ENCODE assay signal across 1 cellular context in the genomic region with DNA sequence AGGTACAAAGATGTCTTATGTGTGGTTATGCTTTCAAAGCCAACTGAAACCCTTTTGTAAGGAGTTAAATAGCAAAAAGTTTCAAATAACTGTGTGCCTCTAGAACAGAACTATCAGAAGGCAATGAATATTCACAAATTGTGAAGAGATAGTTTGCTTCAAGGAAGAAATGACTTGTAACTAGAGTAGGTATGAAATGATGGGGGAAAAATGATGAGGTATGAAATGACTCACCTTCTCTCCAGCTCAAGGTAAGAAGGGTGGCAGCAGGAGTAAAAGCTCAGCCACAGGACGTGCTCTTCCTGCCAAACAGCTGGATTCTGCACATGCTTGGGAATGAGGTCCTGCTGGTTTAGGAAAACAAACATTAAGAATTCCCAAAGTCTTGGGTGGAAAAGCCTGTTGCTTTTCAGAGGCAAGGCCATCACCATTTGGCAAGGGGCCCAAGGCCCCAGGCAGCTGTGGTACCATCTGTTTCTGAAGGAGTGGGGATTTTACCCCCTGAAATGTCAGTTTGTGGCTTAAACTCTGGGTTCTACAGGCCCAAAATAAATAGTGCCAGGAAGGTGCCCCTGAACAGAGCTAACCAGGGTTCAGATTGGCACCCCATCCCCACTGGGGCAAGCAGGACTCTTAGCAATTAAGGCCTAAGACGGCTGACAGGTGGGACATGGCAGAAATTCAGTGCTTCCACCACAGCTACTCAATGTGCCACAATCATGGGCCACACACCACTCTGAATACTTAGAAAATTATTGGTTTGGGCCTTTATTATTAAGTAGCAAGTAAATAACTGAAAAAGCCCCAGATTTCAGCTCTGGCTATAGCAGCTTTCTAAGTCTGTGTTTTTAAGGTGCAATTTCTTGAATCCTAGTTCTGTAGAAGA.
A peak's percentile ranks its signal among the peaks of the same experiment; 100 is the strongest.
TF ChIP-seq lines count a peak whose summit lies in the region.

No MANE protein-coding gene starts in this region.

TF ChIP-seq in GM12878, 131 proteins besides CTCF, POLR2A, EP300 and RAD21 (continues in another document):
- TF ChIP-seq IKZF2 (IDR thresholded peaks at IDR 0.05) (peak; percentile 84 to 85), ETV6 (conservative IDR thresholded peaks at IDR 0.05 in 1 of 2, IDR thresholded peaks at IDR 0.05 in 1 of 2; ENCODE audit: borderline replicate concordance in 1 of 2, low read depth in 1 of 2) (peak in 1 of 2 experiments; percentile 66; a peak in 1 of 4 replicates), CREM (IDR thresholded peaks at IDR 0.05; ENCODE audit: low read depth) (no peak; the same call in none of the 2 replicates), EED (IDR thresholded peaks at IDR 0.05; ENCODE audit: low read depth) (peak; percentile 94), ATF7 (IDR thresholded peaks at IDR 0.05; ENCODE audit: low read depth) (no peak), ASH2L (IDR thresholded peaks at IDR 0.05; ENCODE audit: borderline replicate concordance, low read depth) (no peak), JUNB (IDR thresholded peaks at IDR 0.05) (peak; percentile 89), IRF3 (IDR thresholded peaks at IDR 0.05) (no peak), SMAD5 (IDR thresholded peaks at IDR 0.05; ENCODE audit: low read depth) (peak; percentile 26; the same call in 1 of the 2 replicates), RELA (IDR thresholded peaks at IDR 0.05; ENCODE audit: borderline replicate concordance, partially characterized antibody) (no peak), PRDM15 (CRISPR knock-in tag; IDR thresholded peaks at IDR 0.05) (0 out of 2 replicates have a peak, but pooled peaks have one; percentile 3), E2F8 (IDR thresholded peaks at IDR 0.05; ENCODE audit: low read depth, partially characterized antibody) (peak; percentile 41), IKZF1 (conservative IDR thresholded peaks at IDR 0.05) (peak; percentile 87), BCL11A (IDR thresholded peaks at IDR 0.05; ENCODE audit: low read depth, low read length) (peak; percentile 31; the same call in 1 of the 2 replicates), SREBF1 (IDR thresholded peaks at IDR 0.05; ENCODE audit: low read length) (no peak), NRF1 (conservative IDR thresholded peaks at IDR 0.05; ENCODE audit: low read depth, low read length) (no peak), ZBED1 (IDR thresholded peaks at IDR 0.05; ENCODE audit: borderline replicate concordance) (peak; percentile 57; the same call in 1 of the 2 replicates), STAT1 (conservative IDR thresholded peaks at IDR 0.05) (no peak), TCF12 (IDR thresholded peaks at IDR 0.05; ENCODE audit: low read depth, low read length) (peak; percentile 27; the same call in 1 of the 2 replicates), POLR2AphosphoS5 (IDR thresholded peaks at IDR 0.05; ENCODE audit: low read length) (peak; percentile 84), USF2 (IDR thresholded peaks at IDR 0.05; ENCODE audit: borderline replicate concordance, low read depth, low read length) (no peak), ZNF24 (IDR thresholded peaks at IDR 0.05) (peak; percentile 67; the same call in 1 of the 2 replicates), TBL1XR1 (IDR thresholded peaks at IDR 0.05; ENCODE audit: low read depth, low read length) (no peak)
- TF ChIP-seq, protein P1, sequence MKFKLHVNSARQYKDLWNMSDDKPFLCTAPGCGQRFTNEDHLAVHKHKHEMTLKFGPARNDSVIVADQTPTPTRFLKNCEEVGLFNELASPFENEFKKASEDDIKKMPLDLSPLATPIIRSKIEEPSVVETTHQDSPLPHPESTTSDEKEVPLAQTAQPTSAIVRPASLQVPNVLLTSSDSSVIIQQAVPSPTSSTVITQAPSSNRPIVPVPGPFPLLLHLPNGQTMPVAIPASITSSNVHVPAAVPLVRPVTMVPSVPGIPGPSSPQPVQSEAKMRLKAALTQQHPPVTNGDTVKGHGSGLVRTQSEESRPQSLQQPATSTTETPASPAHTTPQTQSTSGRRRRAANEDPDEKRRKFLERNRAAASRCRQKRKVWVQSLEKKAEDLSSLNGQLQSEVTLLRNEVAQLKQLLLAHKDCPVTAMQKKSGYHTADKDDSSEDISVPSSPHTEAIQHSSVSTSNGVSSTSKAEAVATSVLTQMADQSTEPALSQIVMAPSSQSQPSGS (IDR thresholded peaks at IDR 0.05; ENCODE audit: low read length) = peak; percentile 70
- TF ChIP-seq, protein P2, sequence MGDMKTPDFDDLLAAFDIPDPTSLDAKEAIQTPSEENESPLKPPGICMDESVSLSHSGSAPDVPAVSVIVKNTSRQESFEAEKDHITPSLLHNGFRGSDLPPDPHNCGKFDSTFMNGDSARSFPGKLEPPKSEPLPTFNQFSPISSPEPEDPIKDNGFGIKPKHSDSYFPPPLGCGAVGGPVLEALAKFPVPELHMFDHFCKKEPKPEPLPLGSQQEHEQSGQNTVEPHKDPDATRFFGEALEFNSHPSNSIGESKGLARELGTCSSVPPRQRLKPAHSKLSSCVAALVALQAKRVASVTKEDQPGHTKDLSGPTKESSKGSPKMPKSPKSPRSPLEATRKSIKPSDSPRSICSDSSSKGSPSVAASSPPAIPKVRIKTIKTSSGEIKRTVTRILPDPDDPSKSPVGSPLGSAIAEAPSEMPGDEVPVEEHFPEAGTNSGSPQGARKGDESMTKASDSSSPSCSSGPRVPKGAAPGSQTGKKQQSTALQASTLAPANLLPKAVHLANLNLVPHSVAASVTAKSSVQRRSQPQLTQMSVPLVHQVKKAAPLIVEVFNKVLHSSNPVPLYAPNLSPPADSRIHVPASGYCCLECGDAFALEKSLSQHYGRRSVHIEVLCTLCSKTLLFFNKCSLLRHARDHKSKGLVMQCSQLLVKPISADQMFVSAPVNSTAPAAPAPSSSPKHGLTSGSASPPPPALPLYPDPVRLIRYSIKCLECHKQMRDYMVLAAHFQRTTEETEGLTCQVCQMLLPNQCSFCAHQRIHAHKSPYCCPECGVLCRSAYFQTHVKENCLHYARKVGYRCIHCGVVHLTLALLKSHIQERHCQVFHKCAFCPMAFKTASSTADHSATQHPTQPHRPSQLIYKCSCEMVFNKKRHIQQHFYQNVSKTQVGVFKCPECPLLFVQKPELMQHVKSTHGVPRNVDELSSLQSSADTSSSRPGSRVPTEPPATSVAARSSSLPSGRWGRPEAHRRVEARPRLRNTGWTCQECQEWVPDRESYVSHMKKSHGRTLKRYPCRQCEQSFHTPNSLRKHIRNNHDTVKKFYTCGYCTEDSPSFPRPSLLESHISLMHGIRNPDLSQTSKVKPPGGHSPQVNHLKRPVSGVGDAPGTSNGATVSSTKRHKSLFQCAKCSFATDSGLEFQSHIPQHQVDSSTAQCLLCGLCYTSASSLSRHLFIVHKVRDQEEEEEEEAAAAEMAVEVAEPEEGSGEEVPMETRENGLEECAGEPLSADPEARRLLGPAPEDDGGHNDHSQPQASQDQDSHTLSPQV (IDR thresholded peaks at IDR 0.05) = 0 out of 2 replicates have a peak, but pooled peaks have one; percentile 22
- TF ChIP-seq, protein P3, sequence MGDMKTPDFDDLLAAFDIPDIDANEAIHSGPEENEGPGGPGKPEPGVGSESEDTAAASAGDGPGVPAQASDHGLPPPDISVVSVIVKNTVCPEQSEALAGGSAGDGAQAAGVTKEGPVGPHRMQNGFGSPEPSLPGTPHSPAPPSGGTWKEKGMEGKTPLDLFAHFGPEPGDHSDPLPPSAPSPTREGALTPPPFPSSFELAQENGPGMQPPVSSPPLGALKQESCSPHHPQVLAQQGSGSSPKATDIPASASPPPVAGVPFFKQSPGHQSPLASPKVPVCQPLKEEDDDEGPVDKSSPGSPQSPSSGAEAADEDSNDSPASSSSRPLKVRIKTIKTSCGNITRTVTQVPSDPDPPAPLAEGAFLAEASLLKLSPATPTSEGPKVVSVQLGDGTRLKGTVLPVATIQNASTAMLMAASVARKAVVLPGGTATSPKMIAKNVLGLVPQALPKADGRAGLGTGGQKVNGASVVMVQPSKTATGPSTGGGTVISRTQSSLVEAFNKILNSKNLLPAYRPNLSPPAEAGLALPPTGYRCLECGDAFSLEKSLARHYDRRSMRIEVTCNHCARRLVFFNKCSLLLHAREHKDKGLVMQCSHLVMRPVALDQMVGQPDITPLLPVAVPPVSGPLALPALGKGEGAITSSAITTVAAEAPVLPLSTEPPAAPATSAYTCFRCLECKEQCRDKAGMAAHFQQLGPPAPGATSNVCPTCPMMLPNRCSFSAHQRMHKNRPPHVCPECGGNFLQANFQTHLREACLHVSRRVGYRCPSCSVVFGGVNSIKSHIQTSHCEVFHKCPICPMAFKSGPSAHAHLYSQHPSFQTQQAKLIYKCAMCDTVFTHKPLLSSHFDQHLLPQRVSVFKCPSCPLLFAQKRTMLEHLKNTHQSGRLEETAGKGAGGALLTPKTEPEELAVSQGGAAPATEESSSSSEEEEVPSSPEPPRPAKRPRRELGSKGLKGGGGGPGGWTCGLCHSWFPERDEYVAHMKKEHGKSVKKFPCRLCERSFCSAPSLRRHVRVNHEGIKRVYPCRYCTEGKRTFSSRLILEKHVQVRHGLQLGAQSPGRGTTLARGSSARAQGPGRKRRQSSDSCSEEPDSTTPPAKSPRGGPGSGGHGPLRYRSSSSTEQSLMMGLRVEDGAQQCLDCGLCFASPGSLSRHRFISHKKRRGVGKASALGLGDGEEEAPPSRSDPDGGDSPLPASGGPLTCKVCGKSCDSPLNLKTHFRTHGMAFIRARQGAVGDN (IDR thresholded peaks at IDR 0.05) = 0 out of 2 replicates have a peak, but pooled peaks have one; percentile 19
- TF ChIP-seq, protein P4, sequence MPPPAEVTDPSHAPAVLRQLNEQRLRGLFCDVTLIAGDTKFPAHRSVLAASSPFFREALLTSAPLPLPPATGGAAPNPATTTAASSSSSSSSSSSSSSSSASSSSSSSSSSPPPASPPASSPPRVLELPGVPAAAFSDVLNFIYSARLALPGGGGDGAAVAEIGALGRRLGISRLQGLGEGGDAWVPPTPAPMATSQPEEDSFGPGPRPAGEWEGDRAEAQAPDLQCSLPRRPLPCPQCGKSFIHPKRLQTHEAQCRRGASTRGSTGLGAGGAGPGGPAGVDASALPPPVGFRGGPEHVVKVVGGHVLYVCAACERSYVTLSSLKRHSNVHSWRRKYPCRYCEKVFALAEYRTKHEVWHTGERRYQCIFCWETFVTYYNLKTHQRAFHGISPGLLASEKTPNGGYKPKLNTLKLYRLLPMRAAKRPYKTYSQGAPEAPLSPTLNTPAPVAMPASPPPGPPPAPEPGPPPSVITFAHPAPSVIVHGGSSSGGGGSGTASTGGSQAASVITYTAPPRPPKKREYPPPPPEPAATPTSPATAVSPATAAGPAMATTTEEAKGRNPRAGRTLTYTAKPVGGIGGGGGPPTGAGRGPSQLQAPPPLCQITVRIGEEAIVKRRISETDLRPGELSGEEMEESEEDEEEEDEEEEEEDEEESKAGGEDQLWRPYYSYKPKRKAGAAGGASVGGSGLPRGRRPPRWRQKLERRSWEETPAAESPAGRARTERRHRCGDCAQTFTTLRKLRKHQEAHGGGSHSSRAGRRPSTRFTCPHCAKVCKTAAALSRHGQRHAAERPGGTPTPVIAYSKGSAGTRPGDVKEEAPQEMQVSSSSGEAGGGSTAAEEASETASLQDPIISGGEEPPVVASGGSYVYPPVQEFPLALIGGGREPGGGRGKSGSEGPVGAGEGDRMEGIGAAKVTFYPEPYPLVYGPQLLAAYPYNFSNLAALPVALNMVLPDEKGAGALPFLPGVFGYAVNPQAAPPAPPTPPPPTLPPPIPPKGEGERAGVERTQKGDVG (CRISPR knock-in tag; IDR thresholded peaks at IDR 0.05) = 0 out of 2 replicates have a peak, but pooled peaks have one; percentile 48
